ENCODE assay signal across 24 cellular contexts in genomic region chr18:23538040-23538439, GRCh38. TPM values are rescaled to one million over a fixed set of nuclear protein-coding genes. Genes with fewer than 3 reads are reported as not detected.
DNase-seq lines count a peak whose midpoint lies in the region; ATAC-seq, FAIRE-seq and TF ChIP-seq lines count a peak whose summit lies in the region.
"Had no signal": no experiment of that assay in that cellular context is flagged by ENCODE, and none has a peak within 500 bp of the region (broad histone marks: within the 10 kb centered on the region; RNA-seq: fewer than 3 reads in every experiment).

No MANE protein-coding gene starts in this region.

- no peaks in the 10 kb centered on the region for H3K27me3 Mint-ChIP-seq in natural killer cell treated with Interleukin-12 subunit alpha and Interleukin-12 subunit beta and Interleukin-15 and Interleukin-18, amount 100 ng/mL, for 72 hours
- no peaks in the 10 kb centered on the region for H3K27me3 Mint-ChIP-seq in natural killer cell (ENCODE audit: low read depth in 2 of 2)
- no peaks in the 10 kb centered on the region for H3K27me3 Mint-ChIP-seq in effector memory CD8-positive, alpha-beta T cell
- H3K27me3 Mint-ChIP-seq: CD4-positive, CD25-positive, alpha-beta regulatory T cell; IgD-negative memory B cell had no signal

- peaks cover 25 to 32% of the 10 kb centered on the region in 2 donors for H3K4me1 Mint-ChIP-seq in natural killer cell treated with Interleukin-12 subunit alpha and Interleukin-12 subunit beta and Interleukin-15 and Interleukin-18, amount 100 ng/mL, for 72 hours (ENCODE audit: low read depth in 2 of 2)
- peaks cover 24 to 26% of the 10 kb centered on the region in 2 donors for H3K4me1 Mint-ChIP-seq in natural killer cell
- H3K4me1 Mint-ChIP-seq in effector memory CD8-positive, alpha-beta T cell (ENCODE audit: low read depth in 2 of 2): peaks cover 13% of the 10 kb centered on the region in 2 donors

- no peak overlapping the region for H3K4me2 ChIP-seq in mesenchymal stem cell (ENCODE audit: low read length, poor library complexity, severe bottlenecking)
- H3K4me2 ChIP-seq in smooth muscle cell: peak overlapping the region; percentile 75
- H3K4me2 ChIP-seq: BLaER1, KMS-11 had no signal

- H3K4me1 ChIP-seq in mesenchymal stem cell (ENCODE audit: control insufficient read depth, insufficient read depth, low read depth, low read length) (peaks cover 9% of the 10 kb centered on the region), smooth muscle cell (ENCODE audit: low read depth) (peaks cover 8% of the 10 kb centered on the region)

- no peaks in the 10 kb centered on the region for H3K79me2 ChIP-seq in smooth muscle cell (ENCODE audit: low read depth)

- H3K27me3 ChIP-seq in mesenchymal stem cell (ENCODE audit: control insufficient read depth in 1 of 2, insufficient read depth in 1 of 2, low read length in 2 of 2) (no peaks in the 10 kb centered on the region), smooth muscle cell (ENCODE audit: low read depth) (no peaks in the 10 kb centered on the region)
- H3K27me3 ChIP-seq: BLaER1 had no signal

- H4K20me1 ChIP-seq in smooth muscle cell (ENCODE audit: low read depth): peaks cover 60% of the 10 kb centered on the region
- H4K20me1 ChIP-seq: BLaER1 had no signal

- H3K36me3 ChIP-seq in mesenchymal stem cell (ENCODE audit: control insufficient read depth in 1 of 2, insufficient read depth in 2 of 2, low read depth in 1 of 2, low read length in 2 of 2) (peaks cover 72 to 100% of the 10 kb centered on the region in 2 experiments), smooth muscle cell (ENCODE audit: low read depth) (no peaks in the 10 kb centered on the region)

- WGBS in mesenchymal stem cell: 96% methylated on average over 9 of the region's 9 CpGs
- 57% methylated on average over 9 of the region's 9 CpGs for WGBS in smooth muscle cell (ENCODE audit: low lambda C conversion rate)

- H3K27ac Mint-ChIP-seq in natural killer cell treated with Interleukin-12 subunit alpha and Interleukin-12 subunit beta and Interleukin-15 and Interleukin-18, amount 100 ng/mL, for 72 hours: peak overlapping the region; percentile 18 to 73
- H3K27ac Mint-ChIP-seq in natural killer cell: no peak overlapping the region
- H3K27ac Mint-ChIP-seq in effector memory CD8-positive, alpha-beta T cell: peak overlapping the region; percentile 53 to 87

- no peak overlapping the region for H2BK120ac ChIP-seq in mesenchymal stem cell (ENCODE audit: low read depth, low read length)

- TF ChIP-seq CTCF in natural killer cell (IDR thresholded peaks at IDR 0.05) (no peak), smooth muscle cell (IDR thresholded peaks at IDR 0.05; ENCODE audit: borderline replicate concordance, insufficient read depth, poor library complexity, severe bottlenecking) (no peak)

- peaks cover 18% of the 10 kb centered on the region for H3K79me1 ChIP-seq in mesenchymal stem cell (replicated peaks; ENCODE audit: low read length, poor library complexity, severe bottlenecking)

- DNase-seq in natural killer cell treated with Interleukin-12 subunit alpha and Interleukin-12 subunit beta and Interleukin-15 and Interleukin-18, amount 100 ng/mL, for 72 hours (ENCODE audit: low spot score): no peak
- no peak for DNase-seq in natural killer cell
- DNase-seq in effector memory CD8-positive, alpha-beta T cell: no peak
- no peak for DNase-seq in mesenchymal stem cell
- no peak for DNase-seq in smooth muscle cell (lab: John Stamatoyannopoulos, UW; ENCODE audit: unreplicated experiment)
- DNase-seq in frontal cortex (ENCODE audit: low spot score in 2 of 2): no peak
- DNase-seq in NCI-H345 (lab: John Stamatoyannopoulos, UW): no peak
- DNase-seq: CD4-positive, CD25-positive, alpha-beta regulatory T cell; MM.1S; NCI-H2029 treated with DMSO at 0.1 percent for 48 hours; NCI-H526 treated with DMSO at 0.1 percent for 48 hours; SIG-M5 had no signal

- no peak overlapping the region for H3K4me3 Mint-ChIP-seq in natural killer cell treated with Interleukin-12 subunit alpha and Interleukin-12 subunit beta and Interleukin-15 and Interleukin-18, amount 100 ng/mL, for 72 hours
- H3K4me3 Mint-ChIP-seq in natural killer cell: no peak overlapping the region
- no peak overlapping the region for H3K4me3 Mint-ChIP-seq in effector memory CD8-positive, alpha-beta T cell
- H3K4me3 Mint-ChIP-seq: CD4-positive, CD25-positive, alpha-beta regulatory T cell; IgD-negative memory B cell had no signal

- no peak for ATAC-seq in natural killer cell treated with Interleukin-12 subunit alpha and Interleukin-12 subunit beta and Interleukin-15 and Interleukin-18, amount 100 ng/mL, for 72 hours
- ATAC-seq in natural killer cell (no peak), HG02981 (IDR thresholded peaks at IDR 0.05; ENCODE audit: unreplicated experiment) (no peak)
- ATAC-seq in effector memory CD8-positive, alpha-beta T cell (replicated peaks): no peak
- ATAC-seq: HCT116, Panc1 had no signal

- no peak overlapping the region for H3K4ac ChIP-seq in mesenchymal stem cell (ENCODE audit: low read depth in 1 of 2, low read length in 2 of 2)

- peaks cover 16% of the 10 kb centered on the region for H3F3A ChIP-seq in smooth muscle cell (ENCODE audit: low read depth)

- H2BK15ac ChIP-seq in mesenchymal stem cell (ENCODE audit: low read depth, poor library complexity, severe bottlenecking): no peak overlapping the region

- H4K8ac ChIP-seq in mesenchymal stem cell (ENCODE audit: low read length): no peak overlapping the region

- no peak overlapping the region for H3K23ac ChIP-seq in mesenchymal stem cell (ENCODE audit: low read length in 2 of 2)

- H4K91ac ChIP-seq in mesenchymal stem cell (ENCODE audit: low read length): no peak overlapping the region

- no peak overlapping the region for H2BK12ac ChIP-seq in mesenchymal stem cell (ENCODE audit: low read length in 2 of 2)

- H3K4me3 ChIP-seq in mesenchymal stem cell (ENCODE audit: insufficient read depth in 1 of 2, low read depth in 1 of 2, low read length in 2 of 2) (no peak overlapping the region), smooth muscle cell (no peak overlapping the region)
- H3K4me3 ChIP-seq: BLaER1, SK-N-MC had no signal

- no peak for FAIRE-seq in frontal cortex (lab: Jason Lieb, UNC)
- FAIRE-seq: A204.1, D721Med, H1 had no signal

- H3K9ac ChIP-seq in mesenchymal stem cell (ENCODE audit: low read length) (no peak overlapping the region), smooth muscle cell (ENCODE audit: low read depth) (no peak overlapping the region)
- H3K9ac ChIP-seq: KMS-11 had no signal

- no peaks in the 10 kb centered on the region for H3K9me3 ChIP-seq in mesenchymal stem cell (ENCODE audit: control insufficient read depth, low read length)
- no peaks in the 10 kb centered on the region for H3K9me3 ChIP-seq in smooth muscle cell (replicated peaks; ENCODE audit: low read depth)
- H3K9me3 ChIP-seq: BLaER1 had no signal

- H2BK5ac ChIP-seq in mesenchymal stem cell (ENCODE audit: low read depth, low read length, poor library complexity, severe bottlenecking): no peak overlapping the region

- H3K27ac ChIP-seq in mesenchymal stem cell (ENCODE audit: low read length, poor library complexity, severe bottlenecking) (peak overlapping the region; percentile 83), smooth muscle cell (ENCODE audit: low read depth) (peak overlapping the region; percentile 85)
- H3K27ac ChIP-seq: HL-60, KMS-11, RWPE1, SK-N-MC had no signal

- H3K18ac ChIP-seq in mesenchymal stem cell (ENCODE audit: low read depth in 1 of 2, low read length in 2 of 2): no peak overlapping the region

- peak overlapping the region; percentile 13 for H2AK5ac ChIP-seq in mesenchymal stem cell (ENCODE audit: low read length, severe bottlenecking)

- no peak overlapping the region for H2AFZ ChIP-seq in mesenchymal stem cell (ENCODE audit: low read depth, low read length)
- no peak overlapping the region for H2AFZ ChIP-seq in smooth muscle cell (ENCODE audit: low read depth)

- H3K9me3 Mint-ChIP-seq in natural killer cell treated with Interleukin-12 subunit alpha and Interleukin-12 subunit beta and Interleukin-15 and Interleukin-18, amount 100 ng/mL, for 72 hours: no peaks in the 10 kb centered on the region
- no peaks in the 10 kb centered on the region for H3K9me3 Mint-ChIP-seq in natural killer cell
- no peaks in the 10 kb centered on the region for H3K9me3 Mint-ChIP-seq in effector memory CD8-positive, alpha-beta T cell
- H3K9me3 Mint-ChIP-seq: CD4-positive, CD25-positive, alpha-beta regulatory T cell; IgD-negative memory B cell had no signal

- H3K36me3 Mint-ChIP-seq in natural killer cell treated with Interleukin-12 subunit alpha and Interleukin-12 subunit beta and Interleukin-15 and Interleukin-18, amount 100 ng/mL, for 72 hours: peaks cover 38% of the 10 kb centered on the region
- peaks cover 41% of the 10 kb centered on the region for H3K36me3 Mint-ChIP-seq in natural killer cell
- peaks cover 97% of the 10 kb centered on the region for H3K36me3 Mint-ChIP-seq in effector memory CD8-positive, alpha-beta T cell (ENCODE audit: insufficient read depth)

- intact Hi-C loops in natural killer cell (cut with micrococcal nuclease): no loop called here

- no peak overlapping the region for H3K14ac ChIP-seq in mesenchymal stem cell (ENCODE audit: low read length in 2 of 2)

RNA-seq across cellular contexts. Expression of gene RMC1, which starts 34.7 kb away (rescaled TPM):
- 10 to 100 TPM; 58.8 to 61.1 TPM for total RNA-seq in natural killer cell treated with Interleukin-12 subunit alpha and Interleukin-12 subunit beta and Interleukin-15 and Interleukin-18, amount 100 ng/mL, for 72 hours
- total RNA-seq in natural killer cell (10 to 100 TPM; 71.1 to 84.4 (median 77.2) TPM), smooth muscle cell (13.2 and 20.7 TPM in 2 replicates), frontal cortex (44.8 TPM)
- 24.8 TPM for polyA plus RNA-seq in mesenchymal stem cell (2013, experiment 1 of 2)
- 24.4 TPM for polyA plus RNA-seq in mesenchymal stem cell (2013, experiment 2 of 2)
- polyA plus RNA-seq in smooth muscle cell: 10.0 and 20.6 TPM in 2 replicates

RNA-seq across cellular contexts. Expression of gene NPC1, which starts 48.3 kb away (rescaled TPM):
- 10 to 100 TPM; 87.6 to 88.3 TPM for total RNA-seq in natural killer cell treated with Interleukin-12 subunit alpha and Interleukin-12 subunit beta and Interleukin-15 and Interleukin-18, amount 100 ng/mL, for 72 hours
- 100 to 1,000 TPM; 143 to 203 (median 173) TPM for total RNA-seq in natural killer cell
- polyA plus RNA-seq in mesenchymal stem cell (2013, experiment 1 of 2): 65.6 TPM
- polyA plus RNA-seq in mesenchymal stem cell (2013, experiment 2 of 2): 62.1 TPM
- total RNA-seq in smooth muscle cell: 53.2 and 55.5 TPM in 2 replicates
- polyA plus RNA-seq in smooth muscle cell: 29.9 and 38.0 TPM in 2 replicates
- 30.2 TPM for total RNA-seq in frontal cortex

Comparison
In these comparisons a context has a peak if more than half of its experiments do, and no peak if none do; other contexts are left out.
1. H3K27ac Mint-ChIP-seq: peak in natural killer cell treated with Interleukin-12 subunit alpha and Interleukin-12 subunit beta and Interleukin-15 and Interleukin-18, amount 100 ng/mL, for 72 hours (2 of 2) and effector memory CD8-positive, alpha-beta T cell (2 of 2); none in natural killer cell (0 of 2).